In the genomic region with DNA sequence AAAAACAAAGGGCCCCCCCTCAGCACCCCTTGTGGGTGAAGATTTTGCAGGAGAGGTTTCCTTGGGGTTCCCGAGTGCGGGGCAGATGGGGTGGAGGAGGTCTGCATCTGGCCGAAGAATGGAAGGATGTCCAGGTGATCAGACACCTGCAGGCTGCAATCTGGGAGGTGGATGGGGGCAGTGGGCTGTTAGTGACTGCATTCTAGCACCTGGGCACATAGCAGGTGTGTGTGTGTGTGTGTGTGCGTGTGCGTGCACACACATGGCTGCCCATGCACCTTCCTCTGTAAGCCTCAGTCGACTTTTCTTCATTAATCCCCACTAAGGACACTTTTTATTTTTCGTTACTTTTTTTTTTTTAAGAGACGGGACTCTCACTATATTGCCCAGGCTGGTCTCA, we compare ENCODE assay signal across 1 cellular context.
TF ChIP-seq lines count a peak whose summit lies in the region.

No MANE protein-coding gene starts in this region.

TF ChIP-seq in H1, 55 proteins besides CTCF, POLR2A, EP300 and RAD21:
- no peak for TF ChIP-seq EZH2 (IDR thresholded peaks at IDR 0.05; ENCODE audit: low read depth, low read length, severe bottlenecking)
- TF ChIP-seq RBBP5 (IDR thresholded peaks at IDR 0.05; ENCODE audit: borderline replicate concordance, low read depth, low read length) = no peak
- no peak for TF ChIP-seq CTBP2 (IDR thresholded peaks at IDR 0.05; ENCODE audit: borderline replicate concordance, insufficient read depth, insufficient read length, low read length)
- no peak for TF ChIP-seq ASH2L (IDR thresholded peaks at IDR 0.05; ENCODE audit: low read length)
- TF ChIP-seq SRF (IDR thresholded peaks at IDR 0.05; ENCODE audit: low read depth, low read length) = no peak
- TF ChIP-seq CHD2 (IDR thresholded peaks at IDR 0.05; ENCODE audit: low read length) = no peak
- TF ChIP-seq, protein P1, sequence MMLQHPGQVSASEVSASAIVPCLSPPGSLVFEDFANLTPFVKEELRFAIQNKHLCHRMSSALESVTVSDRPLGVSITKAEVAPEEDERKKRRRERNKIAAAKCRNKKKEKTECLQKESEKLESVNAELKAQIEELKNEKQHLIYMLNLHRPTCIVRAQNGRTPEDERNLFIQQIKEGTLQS (IDR thresholded peaks at IDR 0.05; ENCODE audit: insufficient read depth, low read depth, low read length) = no peak
- no peak for TF ChIP-seq BRCA1 (IDR thresholded peaks at IDR 0.05; ENCODE audit: low read depth, low read length)
- TF ChIP-seq HDAC6 (IDR thresholded peaks at IDR 0.05; ENCODE audit: low read depth, low read length) = no peak
- TF ChIP-seq SIN3A (conservative IDR thresholded peaks at IDR 0.05 in 1 of 2, IDR thresholded peaks at IDR 0.05 in 1 of 2; ENCODE audit: low read depth in 1 of 2, low read length in 2 of 2) = no peak
- TF ChIP-seq SIRT6 (IDR thresholded peaks at IDR 0.05; ENCODE audit: low read length) = no peak
- TF ChIP-seq TEAD4 (IDR thresholded peaks at IDR 0.05; ENCODE audit: low read depth, low read length) = no peak
